16 cellular contexts compared by ENCODE assay signal in the genomic region with DNA sequence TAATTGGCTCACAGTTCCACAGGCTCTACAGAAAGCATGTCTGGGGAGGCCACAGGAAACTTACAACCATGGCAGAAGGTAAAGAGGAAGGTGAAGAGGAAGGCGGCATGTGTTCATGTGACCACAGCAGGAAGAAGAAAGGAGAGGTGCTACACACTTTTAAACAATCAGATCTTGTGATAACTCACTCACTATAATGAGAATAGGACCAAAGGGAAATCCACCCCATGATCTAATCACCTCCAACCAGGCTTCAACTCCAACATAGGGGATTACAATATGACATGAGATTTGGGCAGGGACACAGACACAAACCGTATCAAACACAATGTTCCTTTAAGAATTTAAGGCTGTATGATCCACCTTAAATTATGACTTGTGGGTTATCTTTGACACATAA. TPM values are rescaled to one million over a fixed set of nuclear protein-coding genes. Genes with fewer than 3 reads are reported as not detected.
DNase-seq lines count a peak whose midpoint lies in the region; ATAC-seq and TF ChIP-seq lines count a peak whose summit lies in the region.
"Had no signal": no experiment of that assay in that cellular context is flagged by ENCODE, and none has a peak within 500 bp of the region (broad histone marks: within the 10 kb centered on the region; RNA-seq: fewer than 3 reads in every experiment).

No MANE protein-coding gene starts in this region.

- peak overlapping the region; percentile 0 to 72 (median 60) for H3K4me3 Mint-ChIP-seq in CD8-positive, alpha-beta memory T cell
- H3K4me3 Mint-ChIP-seq in activated T-helper 1 cell treated with anti-CD3 and anti-CD28 coated beads, Interleukin-12 subunit alpha, Interleukin-12 subunit beta, Interleukin-2, Interleukin-4 antibody, amounts not matched to agents 30 ng/mL and 10 ng/mL and 1 ng/mL, durations not matched to agents 14 hours and 24 hours and 36 hours, result peak overlapping the region; percentile 28
- peak overlapping the region; percentile 9 to 78 (median 47) for H3K4me3 Mint-ChIP-seq in naive B cell
- H3K4me3 Mint-ChIP-seq: H9 had no signal

- no peak for TF ChIP-seq CTCF in HL-60 (IDR thresholded peaks at IDR 0.05; ENCODE audit: insufficient read depth, low read length)

- H3K4me1 Mint-ChIP-seq in CD8-positive, alpha-beta memory T cell, result peaks cover 21 to 26% (median 24%) of the 10 kb centered on the region in 3 donors
- peaks cover 17% of the 10 kb centered on the region for H3K4me1 Mint-ChIP-seq in activated T-helper 1 cell treated with anti-CD3 and anti-CD28 coated beads, Interleukin-12 subunit alpha, Interleukin-12 subunit beta, Interleukin-2, Interleukin-4 antibody, amounts not matched to agents 30 ng/mL and 10 ng/mL and 1 ng/mL, durations not matched to agents 14 hours and 24 hours and 36 hours (ENCODE audit: low read depth)
- peaks cover 10 to 17% (median 13%) of the 10 kb centered on the region in 3 donors for H3K4me1 Mint-ChIP-seq in naive B cell

- POLR2A ChIA-PET in CD8-positive, alpha-beta memory T cell (lab: Charles Lee), result no interaction called here

- no peak overlapping the region for H3K27ac ChIP-seq in CD8-positive, alpha-beta memory T cell (ENCODE audit: low read depth, low read length)
- peak overlapping the region; percentile 39; the same call in 1 of the 2 replicates for H3K27ac ChIP-seq in HL-60 (replicated peaks)
- H3K27ac ChIP-seq: coronary artery, hepatocyte, right atrium auricular region had no signal

- intact Hi-C loops in activated T-helper 1 cell treated with anti-CD3 and anti-CD28 coated beads, Interleukin-12 subunit alpha, Interleukin-12 subunit beta, Interleukin-2, Interleukin-4 antibody, amounts not matched to agents 30 ng/mL and 10 ng/mL and 1 ng/mL, durations not matched to agents 14 hours and 24 hours and 36 hours (cut with micrococcal nuclease), result no loop called here

- H3K27me3 Mint-ChIP-seq in CD8-positive, alpha-beta memory T cell, result no peaks in the 10 kb centered on the region
- peaks cover 3% of the 10 kb centered on the region for H3K27me3 Mint-ChIP-seq in activated T-helper 1 cell treated with anti-CD3 and anti-CD28 coated beads, Interleukin-12 subunit alpha, Interleukin-12 subunit beta, Interleukin-2, Interleukin-4 antibody, amounts not matched to agents 30 ng/mL and 10 ng/mL and 1 ng/mL, durations not matched to agents 14 hours and 24 hours and 36 hours (ENCODE audit: insufficient read depth)
- no peaks in the 10 kb centered on the region for H3K27me3 Mint-ChIP-seq in naive B cell

- no peaks in the 10 kb centered on the region for H3K36me3 Mint-ChIP-seq in CD8-positive, alpha-beta memory T cell
- H3K36me3 Mint-ChIP-seq in activated T-helper 1 cell treated with anti-CD3 and anti-CD28 coated beads, Interleukin-12 subunit alpha, Interleukin-12 subunit beta, Interleukin-2, Interleukin-4 antibody, amounts not matched to agents 30 ng/mL and 10 ng/mL and 1 ng/mL, durations not matched to agents 14 hours and 24 hours and 36 hours (ENCODE audit: low read depth), result no peaks in the 10 kb centered on the region
- H3K36me3 Mint-ChIP-seq in naive B cell, result no peaks in the 10 kb centered on the region

- no peaks in the 10 kb centered on the region for H3K9me3 ChIP-seq in CD8-positive, alpha-beta memory T cell (ENCODE audit: low read length)
- H3K9me3 ChIP-seq: right atrium auricular region had no signal

- no peaks in the 10 kb centered on the region for H3K36me3 ChIP-seq in CD8-positive, alpha-beta memory T cell (ENCODE audit: insufficient read depth, low read length)
- H3K36me3 ChIP-seq: right atrium auricular region had no signal

- peak; percentile 67 to 75 for ATAC-seq in naive B cell (ENCODE audit: low read depth in 2 of 2)

- peaks cover 0 to 2% (median 0%) of the 10 kb centered on the region in 5 donors for H3K9me3 Mint-ChIP-seq in CD8-positive, alpha-beta memory T cell
- H3K9me3 Mint-ChIP-seq in activated T-helper 1 cell treated with anti-CD3 and anti-CD28 coated beads, Interleukin-12 subunit alpha, Interleukin-12 subunit beta, Interleukin-2, Interleukin-4 antibody, amounts not matched to agents 30 ng/mL and 10 ng/mL and 1 ng/mL, durations not matched to agents 14 hours and 24 hours and 36 hours, result no peaks in the 10 kb centered on the region
- H3K9me3 Mint-ChIP-seq in naive B cell, result peaks cover 0 to 5% (median 0%) of the 10 kb centered on the region in 7 donors

- DNase-seq in CD8-positive, alpha-beta memory T cell, result peak in 2 of 5 donors; percentile 31 to 52
- DNase-seq in HL-60 (ENCODE audit: low read depth in 1 of 2, low spot score in 1 of 2) (peak in 1 of 2 experiments; percentile 36), naive B cell (peak; percentile 15), NCI-H128 (lab: John Stamatoyannopoulos, UW; ENCODE audit: unreplicated experiment) (no peak), H4 (ENCODE audit: low spot score) (no peak)
- no peak for DNase-seq in activated T-helper 1 cell treated with anti-CD3 and anti-CD28 coated beads, Interleukin-12 subunit alpha, Interleukin-12 subunit beta, Interleukin-2, Interleukin-4 antibody, amounts not matched to agents 30 ng/mL and 10 ng/mL and 1 ng/mL, durations not matched to agents 14 hours and 24 hours and 36 hours (ENCODE audit: low spot score)
- no peak for DNase-seq in NK-92 treated with Interleukin-12 subunit alpha and Interleukin-12 subunit beta, amount 100 ng/mL, for 24 hours (lab: John Stamatoyannopoulos, UW)
- DNase-seq: amniotic stem cell; H9; NCI-H2029; NCI-H526 treated with DMSO at 0.1 percent for 48 hours; RPMI8226; stimulated activated CD4-positive, alpha-beta T cell treated with anti-CD3 and anti-CD28 coated beads, Interleukin-2, amount 100 ng/mL, for 48 hours had no signal

- H3K4me1 ChIP-seq in CD8-positive, alpha-beta memory T cell (ENCODE audit: insufficient read depth, low read length), result peaks cover 21% of the 10 kb centered on the region

- CTCF ChIA-PET in CD8-positive, alpha-beta memory T cell (lab: Charles Lee), result no interaction called here

- peak overlapping the region; percentile 40 for H3K4me3 ChIP-seq in CD8-positive, alpha-beta memory T cell (ENCODE audit: low read length)
- no peak overlapping the region for H3K4me3 ChIP-seq in HL-60 (replicated peaks; ENCODE audit: insufficient read depth, low read length)
- H3K4me3 ChIP-seq: coronary artery, hepatocyte, right atrium auricular region had no signal

- peak overlapping the region in 7 of 8 donors; percentile 16 to 97 (median 79) for H3K27ac Mint-ChIP-seq in CD8-positive, alpha-beta memory T cell
- H3K27ac Mint-ChIP-seq in activated T-helper 1 cell treated with anti-CD3 and anti-CD28 coated beads, Interleukin-12 subunit alpha, Interleukin-12 subunit beta, Interleukin-2, Interleukin-4 antibody, amounts not matched to agents 30 ng/mL and 10 ng/mL and 1 ng/mL, durations not matched to agents 14 hours and 24 hours and 36 hours, result peak overlapping the region; percentile 41
- peak overlapping the region; percentile 30 to 87 (median 61) for H3K27ac Mint-ChIP-seq in naive B cell
- H3K27ac Mint-ChIP-seq: H9 had no signal

- no peaks in the 10 kb centered on the region for H3K27me3 ChIP-seq in CD8-positive, alpha-beta memory T cell (ENCODE audit: insufficient read depth, low read length, poor library complexity, severe bottlenecking)
- no peaks in the 10 kb centered on the region for H3K27me3 ChIP-seq in HL-60 (ENCODE audit: insufficient read depth, poor library complexity, severe bottlenecking)
- H3K27me3 ChIP-seq: hepatocyte, right atrium auricular region had no signal

RNA-seq across cellular contexts. Expression of a gene that starts 10.5 kb away (rescaled TPM):
- 10 to 100 TPM; 62.3 to 65.9 TPM for total RNA-seq in CD8-positive, alpha-beta memory T cell
- 18.1 TPM for polyA plus RNA-seq in CD8-positive, alpha-beta memory T cell
- 43.0 and 50.0 TPM in 2 replicates for total RNA-seq in activated T-helper 1 cell treated with anti-CD3 and anti-CD28 coated beads, Interleukin-12 subunit alpha, Interleukin-12 subunit beta, Interleukin-2, Interleukin-4 antibody, amounts not matched to agents 30 ng/mL and 10 ng/mL and 1 ng/mL, durations not matched to agents 14 hours and 24 hours and 36 hours
- 10 to 100 TPM; 10.5 to 19.8 (median 17.4) TPM for polyA plus RNA-seq in naive B cell (ENCODE audit: low read depth in 6 of 6)
- 36.2 and 46.5 TPM in 2 replicates for total RNA-seq in H4 (2014; rRNA removed; shearing (Covaris generic))
